In genomic region chr20:34082232-34082887, GRCh38 we compare ENCODE assay signal across 14 cellular contexts. TPM values are rescaled to one million over a fixed set of nuclear protein-coding genes. Genes with fewer than 3 reads are reported as not detected.
DNase-seq lines count a peak whose midpoint lies in the region; ATAC-seq and TF ChIP-seq lines count a peak whose summit lies in the region.
"Had no signal": no experiment of that assay in that cellular context is flagged by ENCODE, and none has a peak within 500 bp of the region (broad histone marks: within the 10 kb centered on the region; RNA-seq: fewer than 3 reads in every experiment).

No MANE protein-coding gene starts in this region.

- ATAC-seq in activated CD8-positive, alpha-beta T cell treated with anti-CD3 and anti-CD28 coated beads for 36 hours, result no peak
- no peak for ATAC-seq in activated CD8-positive, alpha-beta T cell treated with anti-CD3 and anti-CD28 coated beads, Interleukin-2, amount 10 ng/mL, durations not matched to agents 7 days and 5 days
- ATAC-seq in thoracic aorta (ENCODE audit: insufficient number of reproducible peaks, low FRiP score, low read depth) (no peak), left lobe of liver (no peak)
- ATAC-seq in activated CD4-positive, CD25-positive, alpha-beta regulatory T cell treated with anti-CD3 and anti-CD28 coated beads, Interleukin-2, amount 50 U/mL, for 24 hours, result no peak
- ATAC-seq: stimulated activated naive CD8-positive, alpha-beta T cell treated with anti-CD3 and anti-CD28 coated beads, Interleukin-15, amount 100 ng/mL, for 72 hours had no signal

- peak overlapping the region; percentile 28 for H3K27ac Mint-ChIP-seq in activated CD8-positive, alpha-beta T cell treated with anti-CD3 and anti-CD28 coated beads for 36 hours
- H3K27ac Mint-ChIP-seq in activated CD8-positive, alpha-beta T cell treated with anti-CD3 and anti-CD28 coated beads, Interleukin-2, amount 10 ng/mL, durations not matched to agents 7 days and 5 days, result no peak overlapping the region

- TF ChIP-seq CTCF in activated CD8-positive, alpha-beta T cell treated with anti-CD3 and anti-CD28 coated beads for 36 hours (IDR thresholded peaks at IDR 0.05), result no peak
- TF ChIP-seq CTCF in ascending aorta (IDR thresholded peaks at IDR 0.05), result no peak
- no peak for TF ChIP-seq CTCF in thoracic aorta (IDR thresholded peaks at IDR 0.05)

- CTCF ChIA-PET in activated CD8-positive, alpha-beta T cell treated with anti-CD3 and anti-CD28 coated beads for 36 hours (lab: Charles Lee), result interaction anchor here (0.9 to 2.4 kb wide), 6 partner anchors 13 to 219 kb away, joined by 3 to 11 read pairs (median 4); no protein-coding TSS in a partner anchor
- CTCF ChIA-PET in activated CD8-positive, alpha-beta T cell treated with anti-CD3 and anti-CD28 coated beads, Interleukin-2, amount 10 ng/mL, durations not matched to agents 7 days and 5 days (lab: Charles Lee), result interaction anchor here (1.1 kb wide), 1 partner anchor 11 kb away, joined by 3 read pairs; no protein-coding TSS in a partner anchor

- DNase-seq in activated CD8-positive, alpha-beta T cell treated with anti-CD3 and anti-CD28 coated beads for 36 hours, result no peak
- DNase-seq in activated CD8-positive, alpha-beta T cell treated with anti-CD3 and anti-CD28 coated beads, Interleukin-2, amount 10 ng/mL, durations not matched to agents 7 days and 5 days, result no peak
- DNase-seq in ascending aorta (ENCODE audit: low spot score in 2 of 2), result peak in 1 of 2 donors; percentile 54
- DNase-seq in thoracic aorta (ENCODE audit: low spot score), result no peak
- no peak for DNase-seq in HAP-1 (ENCODE audit: low spot score in 2 of 2)
- DNase-seq in left lobe of liver (ENCODE audit: low spot score), result no peak
- DNase-seq: activated naive CD4-positive, alpha-beta T cell treated with anti-CD3 and anti-CD28 coated beads, Interleukin-2, amount 50 U/mL, for 16 hours; NCI-H2081; NCI-H82; SIG-M5; stimulated activated naive CD8-positive, alpha-beta T cell treated with anti-CD3 and anti-CD28 coated beads, Interleukin-15, amount 100 ng/mL, for 72 hours had no signal

- no peaks in the 10 kb centered on the region for H3K9me3 ChIP-seq in ascending aorta
- H3K9me3 ChIP-seq in muscle layer of colon (ENCODE audit: low read length), result no peaks in the 10 kb centered on the region
- no peaks in the 10 kb centered on the region for H3K9me3 ChIP-seq in thoracic aorta
- no peaks in the 10 kb centered on the region for H3K9me3 ChIP-seq in HAP-1
- H3K9me3 ChIP-seq: MG63 had no signal

- H3K36me3 ChIP-seq in ascending aorta (peaks cover 39 to 67% of the 10 kb centered on the region in 2 donors), muscle layer of colon (ENCODE audit: insufficient read depth, low read length) (peaks cover 58% of the 10 kb centered on the region), thoracic aorta (peaks cover 18% of the 10 kb centered on the region), HAP-1 (replicated peaks) (peaks cover 31% of the 10 kb centered on the region)

- in situ Hi-C loops in HAP-1 (cut with MboI; ENCODE audit: low sequenced_read_pairs), result no loop called here

- peaks cover 0 to 6% of the 10 kb centered on the region in 2 donors for H3K4me1 ChIP-seq in ascending aorta
- peaks cover 22% of the 10 kb centered on the region for H3K4me1 ChIP-seq in muscle layer of colon (ENCODE audit: insufficient read depth, low read length)
- H3K4me1 ChIP-seq in thoracic aorta (ENCODE audit: control insufficient read depth in 1 of 2, low read depth in 2 of 2), result peaks cover 4 to 16% of the 10 kb centered on the region in 2 donors
- H3K4me1 ChIP-seq in HAP-1, result no peaks in the 10 kb centered on the region

- no peak overlapping the region for H3K9ac ChIP-seq in muscle layer of colon (ENCODE audit: low read length)

- H3K4me3 ChIP-seq in ascending aorta (no peak overlapping the region), muscle layer of colon (ENCODE audit: low read depth in 1 of 2, low read length in 2 of 2) (no peak overlapping the region), thoracic aorta (no peak overlapping the region), HAP-1 (no peak overlapping the region)
- H3K4me3 ChIP-seq: MG63 had no signal

- no peaks in the 10 kb centered on the region for H3K27me3 ChIP-seq in ascending aorta
- no peaks in the 10 kb centered on the region for H3K27me3 ChIP-seq in muscle layer of colon (ENCODE audit: control insufficient read depth in 1 of 2, insufficient read depth in 2 of 2, low read length in 2 of 2)
- no peaks in the 10 kb centered on the region for H3K27me3 ChIP-seq in thoracic aorta (replicated peaks; ENCODE audit: insufficient read depth)
- no peaks in the 10 kb centered on the region for H3K27me3 ChIP-seq in HAP-1 (ENCODE audit: low read depth)
- H3K27me3 ChIP-seq: MG63 had no signal

- H3K27me3 Mint-ChIP-seq in activated CD8-positive, alpha-beta T cell treated with anti-CD3 and anti-CD28 coated beads for 36 hours, result no peaks in the 10 kb centered on the region
- no peaks in the 10 kb centered on the region for H3K27me3 Mint-ChIP-seq in activated CD8-positive, alpha-beta T cell treated with anti-CD3 and anti-CD28 coated beads, Interleukin-2, amount 10 ng/mL, durations not matched to agents 7 days and 5 days (ENCODE audit: low read depth)
- H3K27me3 Mint-ChIP-seq: stimulated activated naive CD8-positive, alpha-beta T cell treated with anti-CD3 and anti-CD28 coated beads, Interleukin-15, amount 100 ng/mL, for 72 hours had no signal

- no peaks in the 10 kb centered on the region for H3K4me1 Mint-ChIP-seq in activated CD8-positive, alpha-beta T cell treated with anti-CD3 and anti-CD28 coated beads for 36 hours (ENCODE audit: low read depth)
- H3K4me1 Mint-ChIP-seq in activated CD8-positive, alpha-beta T cell treated with anti-CD3 and anti-CD28 coated beads, Interleukin-2, amount 10 ng/mL, durations not matched to agents 7 days and 5 days (ENCODE audit: low read depth), result peaks cover 2% of the 10 kb centered on the region
- H3K4me1 Mint-ChIP-seq: stimulated activated naive CD8-positive, alpha-beta T cell treated with anti-CD3 and anti-CD28 coated beads, Interleukin-15, amount 100 ng/mL, for 72 hours had no signal

- H3K9me3 Mint-ChIP-seq in activated CD8-positive, alpha-beta T cell treated with anti-CD3 and anti-CD28 coated beads for 36 hours, result no peaks in the 10 kb centered on the region
- H3K9me3 Mint-ChIP-seq in activated CD8-positive, alpha-beta T cell treated with anti-CD3 and anti-CD28 coated beads, Interleukin-2, amount 10 ng/mL, durations not matched to agents 7 days and 5 days (ENCODE audit: insufficient read depth), result no peaks in the 10 kb centered on the region
- H3K9me3 Mint-ChIP-seq: stimulated activated naive CD8-positive, alpha-beta T cell treated with anti-CD3 and anti-CD28 coated beads, Interleukin-15, amount 100 ng/mL, for 72 hours had no signal

- peak overlapping the region; percentile 54 to 76 for H3K27ac ChIP-seq in ascending aorta
- H3K27ac ChIP-seq in muscle layer of colon (ENCODE audit: low read depth, low read length), result peak overlapping the region; percentile 17
- H3K27ac ChIP-seq in thoracic aorta, result peak overlapping the region; percentile 49 to 71

- intact Hi-C loops in activated CD8-positive, alpha-beta T cell treated with anti-CD3 and anti-CD28 coated beads for 36 hours (cut with micrococcal nuclease), result no loop called here
- intact Hi-C loops in ascending aorta (cut with DNase I), result no loop called here

- H3K4me3 Mint-ChIP-seq in activated CD8-positive, alpha-beta T cell treated with anti-CD3 and anti-CD28 coated beads for 36 hours, result no peak overlapping the region
- H3K4me3 Mint-ChIP-seq in activated CD8-positive, alpha-beta T cell treated with anti-CD3 and anti-CD28 coated beads, Interleukin-2, amount 10 ng/mL, durations not matched to agents 7 days and 5 days, result no peak overlapping the region
- H3K4me3 Mint-ChIP-seq: stimulated activated naive CD8-positive, alpha-beta T cell treated with anti-CD3 and anti-CD28 coated beads, Interleukin-15, amount 100 ng/mL, for 72 hours had no signal

- POLR2A ChIA-PET in activated CD8-positive, alpha-beta T cell treated with anti-CD3 and anti-CD28 coated beads for 36 hours (lab: Charles Lee), result interaction anchor here (1.0 to 1.2 kb wide), 5 partner anchors 14 to 155 kb away, joined by 3 to 4 read pairs (median 4); no protein-coding TSS in a partner anchor
- POLR2A ChIA-PET in activated CD8-positive, alpha-beta T cell treated with anti-CD3 and anti-CD28 coated beads, Interleukin-2, amount 10 ng/mL, durations not matched to agents 7 days and 5 days (lab: Charles Lee), result interaction anchor here (2.1 to 2.8 kb wide), 2 partner anchors 10 to 30 kb away, joined by 8 to 11 read pairs; partner anchors contain the start of gene EIF2S2

- H3K36me3 Mint-ChIP-seq in activated CD8-positive, alpha-beta T cell treated with anti-CD3 and anti-CD28 coated beads for 36 hours (ENCODE audit: low read depth), result peaks cover 22% of the 10 kb centered on the region
- H3K36me3 Mint-ChIP-seq in activated CD8-positive, alpha-beta T cell treated with anti-CD3 and anti-CD28 coated beads, Interleukin-2, amount 10 ng/mL, durations not matched to agents 7 days and 5 days (ENCODE audit: low read depth), result peaks cover 50% of the 10 kb centered on the region

RNA-seq across cellular contexts. Expression of gene EIF2S2, which starts 29.7 kb away (rescaled TPM):
- total RNA-seq in activated CD8-positive, alpha-beta T cell treated with anti-CD3 and anti-CD28 coated beads for 36 hours, result 100 to 1,000 TPM; 161 to 164 TPM
- 10 to 100 TPM; 94.4 to 94.7 TPM for total RNA-seq in activated CD8-positive, alpha-beta T cell treated with anti-CD3 and anti-CD28 coated beads, Interleukin-2, amount 10 ng/mL, durations not matched to agents 7 days and 5 days
- 19.3 TPM for total RNA-seq in ascending aorta
- total RNA-seq in thoracic aorta, result 10 to 100 TPM; 24.6 to 35.8 TPM
- 20.2 TPM for total RNA-seq in left lobe of liver
